28 cellular contexts compared by ENCODE assay signal in the genomic region with DNA sequence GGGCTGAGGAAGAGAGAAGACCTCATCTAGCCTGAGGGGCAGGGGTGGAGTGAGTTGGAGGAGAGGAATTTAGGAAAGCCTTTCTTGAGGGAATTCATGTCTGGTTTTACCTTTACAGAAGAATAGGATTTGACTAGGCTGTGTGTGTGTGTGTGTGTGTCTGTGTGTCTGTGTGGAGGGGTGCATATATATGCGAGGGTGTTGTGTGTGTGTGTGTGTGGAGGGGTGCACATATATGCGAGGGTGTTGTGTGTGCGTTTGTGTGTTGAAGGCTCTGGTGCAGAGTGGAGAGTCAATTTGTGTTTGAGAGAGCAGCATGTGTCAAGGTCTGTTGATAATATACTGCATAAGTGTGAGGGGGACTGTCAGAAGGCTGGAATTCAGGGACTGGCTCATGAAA.
"Had no signal": no experiment of that assay in that cellular context is flagged by ENCODE, and none has a peak within 500 bp of the region (broad histone marks: within the 10 kb centered on the region; RNA-seq: fewer than 3 reads in every experiment).

No MANE protein-coding gene starts in this region.

- H3K36me3 Mint-ChIP-seq: natural killer cell treated with Interleukin-12 subunit alpha and Interleukin-12 subunit beta and Interleukin-15 and Interleukin-18, amount 100 ng/mL, for 72 hours; stimulated activated memory B cell treated with anti-CD40 and anti-IgM and Interleukin-4, amounts not matched to agents 10 μg/mL and 1 μg/mL and 100 μg/mL, for 72 hours; type B pancreatic cell had no signal

- H3K9me3 Mint-ChIP-seq: naive thymus-derived CD8-positive, alpha-beta T cell; natural killer cell treated with Interleukin-12 subunit alpha and Interleukin-12 subunit beta and Interleukin-15 and Interleukin-18, amount 100 ng/mL, for 72 hours; nephron progenitor cell; neural crest cell; stimulated activated memory B cell treated with anti-CD40 and anti-IgM and Interleukin-4, amounts not matched to agents 10 μg/mL and 1 μg/mL and 100 μg/mL, for 72 hours; stimulated activated naive CD8-positive, alpha-beta T cell treated with anti-CD3 and anti-CD28 coated beads, Interleukin-15, amount 100 ng/mL, for 72 hours; type B pancreatic cell had no signal

- H3K4me3 Mint-ChIP-seq: naive B cell; naive thymus-derived CD8-positive, alpha-beta T cell; natural killer cell treated with Interleukin-12 subunit alpha and Interleukin-12 subunit beta and Interleukin-15 and Interleukin-18, amount 100 ng/mL, for 72 hours; nephron progenitor cell; neural crest cell; stimulated activated memory B cell treated with anti-CD40 and anti-IgM and Interleukin-4, amounts not matched to agents 10 μg/mL and 1 μg/mL and 100 μg/mL, for 72 hours; stimulated activated naive CD8-positive, alpha-beta T cell treated with anti-CD3 and anti-CD28 coated beads, Interleukin-15, amount 100 ng/mL, for 72 hours; type B pancreatic cell had no signal

- DNase-seq: naive B cell; naive thymus-derived CD8-positive, alpha-beta T cell; nephron progenitor cell; nucleus accumbens; ovary; posterior cingulate gyrus; psoas muscle; right cardiac atrium; right lobe of liver; sigmoid colon; small intestine; stimulated activated CD4-positive, alpha-beta T cell treated with anti-CD3 and anti-CD28 coated beads, Interleukin-15, amount 100 ng/mL, for 24 hours; stimulated activated CD4-positive, alpha-beta T cell treated with anti-CD3 and anti-CD28 coated beads, Interleukin-2, amount 100 ng/mL, for 24 hours; stimulated activated CD4-positive, alpha-beta T cell treated with anti-CD3 and anti-CD28 coated beads, Interleukin-2, amount 100 ng/mL, for 48 hours; stimulated activated CD4-positive, alpha-beta T cell treated with anti-CD3 and anti-CD28 coated beads, Interleukin-4, amount 100 ng/mL, for 24 hours; stimulated activated naive CD4-positive, alpha-beta T cell; stimulated activated naive CD8-positive, alpha-beta T cell treated with anti-CD3 and anti-CD28 coated beads, Interleukin-15, amount 100 ng/mL, for 72 hours; stimulated activated naive CD8-positive, alpha-beta T cell treated with anti-CD3 and anti-CD28 coated beads, Interleukin-15, Interleukin-2, amounts not matched to agents 100 U/mL and 50 U/mL, for 24 hours; substantia nigra; testis; tibial artery; transverse colon; upper lobe of right lung had no signal

- ATAC-seq: naive thymus-derived CD8-positive, alpha-beta T cell; psoas muscle; right cardiac atrium; right lobe of liver; stimulated activated memory B cell treated with anti-CD40 and anti-IgM and Interleukin-4, amounts not matched to agents 10 μg/mL and 1 μg/mL and 100 μg/mL, for 72 hours; stimulated activated naive CD8-positive, alpha-beta T cell treated with anti-CD3 and anti-CD28 coated beads, Interleukin-15, amount 100 ng/mL, for 72 hours; stimulated activated naive CD8-positive, alpha-beta T cell treated with anti-CD3 and anti-CD28 coated beads, Interleukin-15, Interleukin-2, amounts not matched to agents 100 U/mL and 50 U/mL, for 24 hours; upper lobe of right lung had no signal

- H3K27ac Mint-ChIP-seq: naive B cell; naive thymus-derived CD8-positive, alpha-beta T cell; natural killer cell treated with Interleukin-12 subunit alpha and Interleukin-12 subunit beta and Interleukin-15 and Interleukin-18, amount 100 ng/mL, for 72 hours; nephron progenitor cell; progenitor cell of endocrine pancreas; stimulated activated memory B cell treated with anti-CD40 and anti-IgM and Interleukin-4, amounts not matched to agents 10 μg/mL and 1 μg/mL and 100 μg/mL, for 72 hours; stimulated activated naive CD8-positive, alpha-beta T cell treated with anti-CD3 and anti-CD28 coated beads, Interleukin-15, amount 100 ng/mL, for 72 hours; type B pancreatic cell had no signal

- H3K4me1 Mint-ChIP-seq: naive B cell; naive thymus-derived CD8-positive, alpha-beta T cell; nephron progenitor cell; neural crest cell; stimulated activated memory B cell treated with anti-CD40 and anti-IgM and Interleukin-4, amounts not matched to agents 10 μg/mL and 1 μg/mL and 100 μg/mL, for 72 hours; stimulated activated naive CD8-positive, alpha-beta T cell treated with anti-CD3 and anti-CD28 coated beads, Interleukin-15, amount 100 ng/mL, for 72 hours had no signal
